Comparison of ENCODE assay signal across 25 cellular contexts in the genomic region with DNA sequence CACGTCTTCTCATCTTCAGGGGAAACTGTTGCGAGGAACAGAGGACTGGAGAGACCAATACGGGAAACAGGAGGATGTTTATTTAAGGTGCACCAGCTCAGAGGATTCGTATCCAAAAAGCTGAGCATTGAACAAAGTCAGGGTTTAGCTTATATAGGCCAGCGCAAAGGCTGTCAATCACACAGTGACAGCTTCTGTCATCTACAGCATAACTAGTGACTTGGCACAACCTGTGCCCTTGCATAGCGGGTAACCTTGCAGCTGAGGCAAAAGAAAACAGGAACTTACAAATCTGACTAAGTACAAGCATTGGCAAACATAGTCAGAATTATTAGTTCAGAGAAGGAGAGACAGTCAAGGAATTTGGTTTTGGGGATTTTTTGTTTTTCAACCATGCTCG.
DNase-seq lines count a peak whose midpoint lies in the region; ATAC-seq, FAIRE-seq and TF ChIP-seq lines count a peak whose summit lies in the region.
"Had no signal": no experiment of that assay in that cellular context is flagged by ENCODE, and none has a peak within 500 bp of the region (broad histone marks: within the 10 kb centered on the region; RNA-seq: fewer than 3 reads in every experiment).

No MANE protein-coding gene starts in this region.

- DNase-seq in GM12892 (ENCODE audit: insufficient read length): no peak
- peak; percentile 55 for DNase-seq in NB4 (ENCODE audit: low read depth)
- DNase-seq in activated B cell treated with CpG ODN at 0.5 μM for 24 hours: no peak
- DNase-seq in gastrocnemius medialis: no peak
- DNase-seq in activated CD8-positive, alpha-beta memory T cell treated with anti-CD3 and anti-CD28 coated beads for 24 hours: no peak
- no peak for DNase-seq in T-cell
- DNase-seq: activated CD4-positive, alpha-beta T cell treated with anti-CD3 and anti-CD28 coated beads, Interleukin-2, amount 50 U/mL, for 1 hour; activated naive CD4-positive, alpha-beta T cell treated with anti-CD3 and anti-CD28 coated beads, Interleukin-2, amount 50 U/mL, for 16 hours; anterior cingulate cortex; cortex of kidney; hippocampal formation; naive thymus-derived CD8-positive, alpha-beta T cell; NCI-H1694; NCI-H526 treated with DMSO at 0.1 percent for 48 hours; SK-N-SH; WERI-Rb-1 had no signal

- CTCF ChIA-PET in activated B cell treated with CpG ODN at 0.5 μM for 24 hours (lab: Charles Lee) (interaction anchor here (1.4 kb wide), 1 partner anchor 77 kb away, joined by 5 read pairs; no protein-coding TSS in a partner anchor), T-cell (lab: Charles Lee) (no interaction called here)

- peaks cover 4 to 8% of the 10 kb centered on the region in 2 donors for H3K4me1 ChIP-seq in gastrocnemius medialis
- H3K4me1 ChIP-seq: esophagus muscularis mucosa, left lung, suprapubic skin, uterus had no signal

- H3K4me1 Mint-ChIP-seq in activated B cell treated with CpG ODN at 0.5 μM for 24 hours (peaks cover 17% of the 10 kb centered on the region), T-cell (peaks cover 0 to 1% (median 0%) of the 10 kb centered on the region in 3 donors)

- H3K9me3 Mint-ChIP-seq in activated B cell treated with CpG ODN at 0.5 μM for 24 hours (no peaks in the 10 kb centered on the region), T-cell (peaks cover 0 to 8% (median 0%) of the 10 kb centered on the region in 3 donors)

- H3K27me3 Mint-ChIP-seq in activated B cell treated with CpG ODN at 0.5 μM for 24 hours (no peaks in the 10 kb centered on the region), T-cell (no peaks in the 10 kb centered on the region)
- H3K27me3 Mint-ChIP-seq: CD4-positive, CD25-positive, alpha-beta regulatory T cell; naive thymus-derived CD8-positive, alpha-beta T cell had no signal

- POLR2A ChIA-PET in activated B cell treated with CpG ODN at 0.5 μM for 24 hours (lab: Charles Lee): interaction anchor here (0.9 to 1.4 kb wide), 3 partner anchors 10 to 43 kb away, joined by 3 to 7 read pairs (median 4); no protein-coding TSS in a partner anchor
- POLR2A ChIA-PET in T-cell (lab: Charles Lee): no interaction called here

- ATAC-seq in activated B cell treated with CpG ODN at 0.5 μM for 24 hours (ENCODE audit: low read depth) (peak; percentile 90), gastrocnemius medialis (peak; percentile 49 to 74), HG02763 (IDR thresholded peaks at IDR 0.05; ENCODE audit: unreplicated experiment) (no peak), T-cell (replicated peaks in 1 of 4) (no peak)
- ATAC-seq: left lung; naive thymus-derived CD8-positive, alpha-beta T cell had no signal

- H3K36me3 ChIP-seq in gastrocnemius medialis: no peaks in the 10 kb centered on the region
- H3K36me3 ChIP-seq: cardiac muscle cell, esophagus muscularis mucosa, left lung, suprapubic skin, uterus, WERI-Rb-1 had no signal

- H3K27me3 ChIP-seq in gastrocnemius medialis: no peaks in the 10 kb centered on the region
- H3K27me3 ChIP-seq: cardiac muscle cell, esophagus muscularis mucosa, left lung, suprapubic skin, uterus had no signal

- intact Hi-C loops in activated B cell treated with CpG ODN at 0.5 μM for 24 hours (cut with micrococcal nuclease): no loop called here
- intact Hi-C loops in gastrocnemius medialis (cut with DNase I; ENCODE audit: low total_unique reads): no loop called here

- H3K27ac Mint-ChIP-seq in activated B cell treated with CpG ODN at 0.5 μM for 24 hours: peak overlapping the region; percentile 27
- no peak overlapping the region for H3K27ac Mint-ChIP-seq in T-cell
- H3K27ac Mint-ChIP-seq: CD4-positive, CD25-positive, alpha-beta regulatory T cell had no signal

- FAIRE-seq in GM12892 (lab: Jason Lieb, UNC): peak; percentile 62
- FAIRE-seq: frontal cortex, GM18507 had no signal

- H3K4me3 ChIP-seq in NB4 (ENCODE audit: low read depth, low read length): no peak overlapping the region
- no peak overlapping the region for H3K4me3 ChIP-seq in gastrocnemius medialis
- H3K4me3 ChIP-seq: cardiac muscle cell, esophagus muscularis mucosa, left lung, suprapubic skin, uterus had no signal

- H3K4me3 Mint-ChIP-seq in activated B cell treated with CpG ODN at 0.5 μM for 24 hours (no peak overlapping the region), T-cell (no peak overlapping the region)
- H3K4me3 Mint-ChIP-seq: naive thymus-derived CD8-positive, alpha-beta T cell had no signal

- TF ChIP-seq POLR2A in GM12892 (IDR thresholded peaks at IDR 0.05; ENCODE audit: low read depth, low read length) (no peak), NB4 (IDR thresholded peaks at IDR 0.05; ENCODE audit: extremely low read depth, insufficient read length) (no peak), gastrocnemius medialis (IDR thresholded peaks at IDR 0.05) (no peak)

- in situ Hi-C loops in gastrocnemius medialis (cut with MboI; ENCODE audit: low sequenced_read_pairs in 4 of 4): no loop called here

- no peaks in the 10 kb centered on the region for H3K9me3 ChIP-seq in gastrocnemius medialis
- H3K9me3 ChIP-seq: esophagus muscularis mucosa, SK-N-SH, suprapubic skin had no signal

- H3K36me3 Mint-ChIP-seq in activated B cell treated with CpG ODN at 0.5 μM for 24 hours (ENCODE audit: low read depth): no peaks in the 10 kb centered on the region
- no peaks in the 10 kb centered on the region for H3K36me3 Mint-ChIP-seq in T-cell
- H3K36me3 Mint-ChIP-seq: CD4-positive, CD25-positive, alpha-beta regulatory T cell had no signal

- peak overlapping the region in 2 of 4 donors; percentile 10 to 55 for H3K27ac ChIP-seq in gastrocnemius medialis
- H3K27ac ChIP-seq: cardiac muscle cell, esophagus muscularis mucosa, left lung, suprapubic skin, WERI-Rb-1 had no signal

- no peak for TF ChIP-seq CTCF in NB4 (IDR thresholded peaks at IDR 0.05; ENCODE audit: low read depth, low read length)
- no peak for TF ChIP-seq CTCF in activated B cell treated with CpG ODN at 0.5 μM for 24 hours (IDR thresholded peaks at IDR 0.05)
- no peak for TF ChIP-seq CTCF in gastrocnemius medialis (IDR thresholded peaks at IDR 0.05 in 4 of 5, conservative IDR thresholded peaks at IDR 0.05 in 1 of 5)

Comparison
In these comparisons a context has a peak if more than half of its experiments do, and no peak if none do; other contexts are left out.
1. ATAC-seq: peak in activated B cell treated with CpG ODN at 0.5 μM for 24 hours (single experiment) and gastrocnemius medialis (2 of 2); none in HG02763 (single experiment) and T-cell (0 of 4).